13 cellular contexts compared by ENCODE assay signal in genomic region chr2:156396126-156396525, GRCh38. TPM values are rescaled to one million over a fixed set of nuclear protein-coding genes. Genes with fewer than 3 reads are reported as not detected.
A peak's percentile ranks its signal among the peaks of the same experiment; 100 is the strongest.
DNase-seq lines count a peak whose midpoint lies in the region; ATAC-seq and TF ChIP-seq lines count a peak whose summit lies in the region.
"Had no signal": no experiment of that assay in that cellular context is flagged by ENCODE, and none has a peak within 500 bp of the region (broad histone marks: within the 10 kb centered on the region; RNA-seq: fewer than 3 reads in every experiment).

No MANE protein-coding gene starts in this region.

- H3K27ac ChIP-seq in Peyer's patch: peak overlapping the region in 1 of 4 donors; percentile 5

- peak; percentile 28 for ATAC-seq in GM19351 (IDR thresholded peaks at IDR 0.05; ENCODE audit: unreplicated experiment)
- peak; percentile 38 for ATAC-seq in HG02884 (IDR thresholded peaks at IDR 0.05; ENCODE audit: unreplicated experiment)
- ATAC-seq in HG02938 (IDR thresholded peaks at IDR 0.05; ENCODE audit: unreplicated experiment): no peak

- H3K4me1 ChIP-seq in Peyer's patch: peaks cover 0 to 7% (median 2%) of the 10 kb centered on the region in 4 donors

- H3K27me3 ChIP-seq in Peyer's patch: no peaks in the 10 kb centered on the region

- TF ChIP-seq CTCF in NB4 (IDR thresholded peaks at IDR 0.05; ENCODE audit: low read depth, low read length): no peak
- no peak for TF ChIP-seq CTCF in Peyer's patch (IDR thresholded peaks at IDR 0.05)

- H3K4me3 ChIP-seq in NB4 (ENCODE audit: low read depth, low read length): no peak overlapping the region
- no peak overlapping the region for H3K4me3 ChIP-seq in Peyer's patch

- TF ChIP-seq POLR2A in NB4 (IDR thresholded peaks at IDR 0.05; ENCODE audit: extremely low read depth, insufficient read length) (no peak), Peyer's patch (IDR thresholded peaks at IDR 0.05) (no peak)

- H3K36me3 ChIP-seq in Peyer's patch: no peaks in the 10 kb centered on the region

- no peaks in the 10 kb centered on the region for H3K9me3 ChIP-seq in Peyer's patch

- DNase-seq in CD1c-positive myeloid dendritic cell (ENCODE audit: extremely low spot score): peak; percentile 69
- DNase-seq in NB4 (ENCODE audit: low read depth): peak; percentile 13
- DNase-seq in cerebellar cortex (ENCODE audit: low spot score): no peak
- no peak for DNase-seq in NCI-H2227 treated with DMSO at 0.1 percent for 48 hours (lab: John Stamatoyannopoulos, UW)
- no peak for DNase-seq in Peyer's patch
- DNase-seq: ACHN, hypothalamus, IMR-90, NCI-H524, small intestine had no signal

RNA-seq across cellular contexts. Expression of gene GPD2, which starts 40.1 kb away (rescaled TPM):
- 100 to 1,000 TPM in 1 of 4 donors, 10 to 100 TPM in 3; 50.3 to 125 (median 83.4) TPM for total RNA-seq in Peyer's patch

Comparison
In these comparisons a context has a peak if more than half of its experiments do, and no peak if none do; other contexts are left out.
1. DNase-seq: peak in CD1c-positive myeloid dendritic cell (single experiment) and NB4 (single experiment); none in cerebellar cortex (single experiment), NCI-H2227 treated with DMSO at 0.1 percent for 48 hours (single experiment) and Peyer's patch (0 of 3).